Comparison of ENCODE assay signal across 26 cellular contexts in the genomic region with DNA sequence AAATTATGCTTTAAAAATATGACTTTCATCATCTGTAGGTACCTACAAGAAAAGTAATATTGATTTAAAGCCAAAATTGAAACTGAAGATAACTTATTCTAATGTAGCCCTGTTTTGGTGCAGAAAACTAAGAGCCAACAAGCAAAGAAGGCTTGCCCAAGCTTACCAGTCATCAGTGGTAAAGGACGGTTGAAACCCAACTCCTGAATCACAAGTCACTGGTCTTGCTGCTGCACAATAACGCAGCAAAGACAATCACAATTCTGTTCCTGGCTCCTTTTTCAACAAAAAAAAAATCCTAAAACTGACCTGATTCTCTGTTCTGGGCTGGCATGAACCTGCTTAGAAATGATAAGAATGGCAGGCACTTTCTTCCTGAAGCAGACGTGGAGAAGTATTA. TPM values are rescaled to one million over a fixed set of nuclear protein-coding genes. Genes with fewer than 3 reads are reported as not detected.
DNase-seq lines count a peak whose midpoint lies in the region; ATAC-seq and TF ChIP-seq lines count a peak whose summit lies in the region.
"Had no signal": no experiment of that assay in that cellular context is flagged by ENCODE, and none has a peak within 500 bp of the region (broad histone marks: within the 10 kb centered on the region; RNA-seq: fewer than 3 reads in every experiment).

No MANE protein-coding gene starts in this region.

- H3K27me3 Mint-ChIP-seq in neural crest cell (ENCODE audit: low read depth) = no peaks in the 10 kb centered on the region
- H3K27me3 Mint-ChIP-seq in type B pancreatic cell = no peaks in the 10 kb centered on the region
- H3K27me3 Mint-ChIP-seq: CD8-positive, alpha-beta memory T cell had no signal

- peaks cover 9% of the 10 kb centered on the region for H3K36me3 ChIP-seq in cardiac muscle cell
- peaks cover 9% of the 10 kb centered on the region for H3K36me3 ChIP-seq in left ventricle myocardium inferior

- H3K9me3 Mint-ChIP-seq in neural crest cell (no peaks in the 10 kb centered on the region), type B pancreatic cell (peaks cover 4% of the 10 kb centered on the region)

- H3K27ac ChIP-seq in cardiac muscle cell = peak overlapping the region; percentile 20
- no peak overlapping the region for H3K27ac ChIP-seq in left ventricle myocardium inferior (replicated peaks)
- H3K27ac ChIP-seq: KMS-11, RWPE1 had no signal

- DNase-seq in cardiac muscle cell (ENCODE audit: low read depth in 1 of 2, low spot score in 1 of 2) (no peak), left ventricle myocardium inferior (no peak), dermis blood vessel endothelial cell (peak; percentile 28), neural crest cell (ENCODE audit: low read depth, low spot score) (no peak), type B pancreatic cell (ENCODE audit: extremely low spot score, unreplicated experiment) (no peak), NCI-H1048 (lab: John Stamatoyannopoulos, UW) (no peak)
- DNase-seq: 8988T; AML-193; C1 segment of cervical spinal cord; Calu3; CD8-positive, alpha-beta memory T cell; DMS153; IMR-90; NCI-H1092 treated with DMSO at 0.1 percent for 48 hours; NCI-H1436 treated with DMSO at 0.1 percent for 48 hours; NCI-H2029; NCI-H226; NCI-H510A treated with DMSO at 0.1 percent for 48 hours; NCI-H748 treated with DMSO at 0.1 percent for 48 hours; SHP77 treated with DMSO at 0.1 percent for 48 hours had no signal

- H3K36me3 Mint-ChIP-seq in neural crest cell (ENCODE audit: low read depth) = peaks cover 13% of the 10 kb centered on the region
- peaks cover 25% of the 10 kb centered on the region for H3K36me3 Mint-ChIP-seq in type B pancreatic cell
- H3K36me3 Mint-ChIP-seq: CD8-positive, alpha-beta memory T cell had no signal

- no peaks in the 10 kb centered on the region for H3K9me3 ChIP-seq in cardiac muscle cell (ENCODE audit: low read depth)
- no peaks in the 10 kb centered on the region for H3K9me3 ChIP-seq in left ventricle myocardium inferior (replicated peaks)

- H3K27me3 ChIP-seq in cardiac muscle cell = no peaks in the 10 kb centered on the region
- H3K27me3 ChIP-seq in left ventricle myocardium inferior (ENCODE audit: low read depth) = no peaks in the 10 kb centered on the region

- H3K4me1 Mint-ChIP-seq in neural crest cell (no peaks in the 10 kb centered on the region), type B pancreatic cell (ENCODE audit: unreplicated experiment) (no peaks in the 10 kb centered on the region)
- H3K4me1 Mint-ChIP-seq: CD8-positive, alpha-beta memory T cell had no signal

- H3K4me3 ChIP-seq in cardiac muscle cell (no peak overlapping the region), left ventricle myocardium inferior (no peak overlapping the region)
- H3K4me3 ChIP-seq: GM23338 had no signal

- H3K27ac Mint-ChIP-seq in neural crest cell (ENCODE audit: unreplicated experiment) = peak overlapping the region; percentile 50
- H3K27ac Mint-ChIP-seq in type B pancreatic cell = no peak overlapping the region
- H3K27ac Mint-ChIP-seq: CD8-positive, alpha-beta memory T cell had no signal

- intact Hi-C loops in left ventricle myocardium inferior (cut with micrococcal nuclease) = no loop called here

- TF ChIP-seq CTCF in cardiac muscle cell (IDR thresholded peaks at IDR 0.05; ENCODE audit: low read depth, low read length) = no peak
- no peak for TF ChIP-seq CTCF in left ventricle myocardium inferior (IDR thresholded peaks at IDR 0.05; ENCODE audit: borderline replicate concordance)
- no peak for TF ChIP-seq CTCF in neural crest cell (conservative IDR thresholded peaks at IDR 0.05)
- TF ChIP-seq CTCF in type B pancreatic cell (conservative IDR thresholded peaks at IDR 0.05) = no peak

- H3K4me1 ChIP-seq in cardiac muscle cell (ENCODE audit: low read depth) = peaks cover 5% of the 10 kb centered on the region
- peaks cover 32% of the 10 kb centered on the region for H3K4me1 ChIP-seq in left ventricle myocardium inferior

- no peak overlapping the region for H3K4me3 Mint-ChIP-seq in neural crest cell
- H3K4me3 Mint-ChIP-seq in type B pancreatic cell = no peak overlapping the region
- H3K4me3 Mint-ChIP-seq: CD8-positive, alpha-beta memory T cell; GM23338 had no signal

- ATAC-seq in GM19351 (IDR thresholded peaks at IDR 0.05; ENCODE audit: unreplicated experiment) = no peak
- ATAC-seq: GM23338, HCT116, SK-N-SH treated with all-trans-retinoic acid at 6 μM for 48 hours had no signal

RNA-seq across cellular contexts. Expression of a gene that starts 34.5 kb away (rescaled TPM):
- total RNA-seq in cardiac muscle cell = 37.3 and 59.0 TPM in 2 replicates
- polyA plus RNA-seq in cardiac muscle cell = 9.6 and 15.4 TPM in 2 replicates
- total RNA-seq in left ventricle myocardium inferior = 48.7 TPM
- total RNA-seq in dermis blood vessel endothelial cell = 103 and 145 TPM in 2 replicates
- 53.5 and 68.2 TPM in 2 replicates for total RNA-seq in neural crest cell
- 76.4 and 79.5 TPM in 2 replicates for total RNA-seq in type B pancreatic cell (ENCODE audit: low replicate concordance)
- polyA plus RNA-seq: CD8-positive, alpha-beta memory T cell had no signal
